ENCODE assay signal across 24 cellular contexts in the genomic region with DNA sequence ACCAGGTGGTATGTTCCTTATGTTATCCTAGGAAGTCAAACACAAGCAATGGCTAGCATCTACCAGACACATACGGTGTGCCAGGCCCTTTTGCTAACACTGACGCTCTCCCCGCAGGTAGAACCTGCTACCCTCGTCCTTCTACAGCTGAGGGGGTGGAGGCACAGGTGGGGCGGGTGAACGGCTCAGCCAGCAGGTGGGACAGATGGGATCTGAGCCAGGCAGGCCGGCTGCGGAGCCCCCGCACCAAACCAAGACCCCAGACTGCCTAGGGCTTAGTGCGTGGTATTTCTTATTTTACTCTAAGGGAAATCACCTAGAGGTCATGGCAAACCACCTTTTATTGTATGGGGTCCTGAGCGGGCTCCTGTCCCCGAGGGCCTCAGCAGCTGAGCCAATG. TPM values are rescaled to one million over a fixed set of nuclear protein-coding genes. Genes with fewer than 3 reads are reported as not detected.
A peak's percentile ranks its signal among the peaks of the same experiment; 100 is the strongest.
DNase-seq lines count a peak whose midpoint lies in the region; ATAC-seq and TF ChIP-seq lines count a peak whose summit lies in the region.
"Had no signal": no experiment of that assay in that cellular context is flagged by ENCODE, and none has a peak within 500 bp of the region (broad histone marks: within the 10 kb centered on the region; RNA-seq: fewer than 3 reads in every experiment).

No MANE protein-coding gene starts in this region.

- no peaks in the 10 kb centered on the region for H3K9me3 Mint-ChIP-seq in endodermal cell

- H3K36me3 Mint-ChIP-seq in endodermal cell (ENCODE audit: low read depth) = no peaks in the 10 kb centered on the region
- H3K36me3 Mint-ChIP-seq: CD14-positive monocyte; CD4-positive, alpha-beta memory T cell; CD4-positive, CD25-positive, alpha-beta regulatory T cell; CD8-positive, alpha-beta memory T cell had no signal

- DNase-seq in cardiac septum (ENCODE audit: low spot score) (peak; percentile 47), right cardiac atrium (no peak), endodermal cell (peak; percentile 43), mesenteric fat pad (ENCODE audit: low spot score) (peak; percentile 30), sigmoid colon (peak; percentile 36), cortex of kidney (lab: John Stamatoyannopoulos, UW) (no peak), iPS-NIHi11 (ENCODE audit: low spot score) (no peak)
- DNase-seq: 8988T; ACHN; BE2C; CD4-positive, CD25-positive, alpha-beta regulatory T cell; CD8-positive, alpha-beta memory T cell; COR-L47; DMS 273 treated with DMSO at 0.1 percent for 48 hours; DMS153; DMS79; DND-41; EL; GDM1 had no signal

- H3K9ac ChIP-seq in endodermal cell (ENCODE audit: extremely low read depth, low read length, poor library complexity, severe bottlenecking) = no peak overlapping the region
- H3K9ac ChIP-seq: BLaER1 had no signal

- TF ChIP-seq CTCF in endodermal cell (conservative IDR thresholded peaks at IDR 0.05) = no peak
- TF ChIP-seq CTCF in sigmoid colon (IDR thresholded peaks at IDR 0.05) = no peak

- no peaks in the 10 kb centered on the region for H3K36me3 ChIP-seq in endodermal cell (ENCODE audit: control insufficient read depth, insufficient read depth, low read length)
- H3K36me3 ChIP-seq in sigmoid colon = no peaks in the 10 kb centered on the region
- H3K36me3 ChIP-seq: BE2C, BLaER1 had no signal

- ATAC-seq in right cardiac atrium (no peak), HG02623 (IDR thresholded peaks at IDR 0.05; ENCODE audit: unreplicated experiment) (no peak)
- ATAC-seq: GM12878 had no signal

- H3K27me3 Mint-ChIP-seq in endodermal cell (ENCODE audit: insufficient read depth) = peaks cover 13% of the 10 kb centered on the region

- H3K27ac Mint-ChIP-seq in endodermal cell = no peak overlapping the region
- H3K27ac Mint-ChIP-seq: CD14-positive monocyte; CD4-positive, alpha-beta memory T cell; CD4-positive, CD25-positive, alpha-beta regulatory T cell; CD8-positive, alpha-beta memory T cell had no signal

- H3K4me1 Mint-ChIP-seq in endodermal cell = no peaks in the 10 kb centered on the region
- H3K4me1 Mint-ChIP-seq: CD14-positive monocyte; CD4-positive, CD25-positive, alpha-beta regulatory T cell; CD8-positive, alpha-beta memory T cell had no signal

- H3K4me3 ChIP-seq in right cardiac atrium (ENCODE audit: low read length) (no peak overlapping the region), endodermal cell (ENCODE audit: low read length) (no peak overlapping the region), sigmoid colon (no peak overlapping the region)
- H3K4me3 ChIP-seq: BLaER1, GM12878 had no signal

- TF ChIP-seq EP300 in sigmoid colon (IDR thresholded peaks at IDR 0.05) = no peak

- no peak overlapping the region for H3K4me3 Mint-ChIP-seq in endodermal cell
- H3K4me3 Mint-ChIP-seq: CD14-positive monocyte; CD4-positive, alpha-beta memory T cell; CD8-positive, alpha-beta memory T cell had no signal

- H3K27ac ChIP-seq in right cardiac atrium (ENCODE audit: low read length) (no peak overlapping the region), endodermal cell (ENCODE audit: low read depth, low read length) (no peak overlapping the region), sigmoid colon (no peak overlapping the region)
- H3K27ac ChIP-seq: BLaER1 had no signal

- H3K27me3 ChIP-seq in right cardiac atrium (ENCODE audit: control insufficient read depth, insufficient read depth) (no peaks in the 10 kb centered on the region), endodermal cell (ENCODE audit: control insufficient read depth, insufficient read depth, low read length, poor library complexity, severe bottlenecking) (no peaks in the 10 kb centered on the region), sigmoid colon (no peaks in the 10 kb centered on the region)
- H3K27me3 ChIP-seq: BLaER1 had no signal

- no peak for TF ChIP-seq POLR2A in sigmoid colon (IDR thresholded peaks at IDR 0.05)

- H3K9me3 ChIP-seq in right cardiac atrium (ENCODE audit: control insufficient read depth, low read length) = no peaks in the 10 kb centered on the region
- no peaks in the 10 kb centered on the region for H3K9me3 ChIP-seq in endodermal cell (ENCODE audit: control insufficient read depth, low read length)
- H3K9me3 ChIP-seq in sigmoid colon = no peaks in the 10 kb centered on the region
- H3K9me3 ChIP-seq: BE2C, BLaER1 had no signal

- WGBS in right cardiac atrium = 88% methylated on average over 12 of the region's 12 CpGs
- WGBS in endodermal cell (ENCODE audit: insufficient coverage in 1 of 2, insufficient read length in 1 of 2), 2 experiments = 92 to 93% methylated on average over 10 to 12 of the region's 12 CpGs
- 90% methylated on average over 12 of the region's 12 CpGs for WGBS in sigmoid colon, 2 donors

- no peaks in the 10 kb centered on the region for H3K4me1 ChIP-seq in right cardiac atrium (ENCODE audit: control insufficient read depth, insufficient read depth, low read length)
- no peaks in the 10 kb centered on the region for H3K4me1 ChIP-seq in endodermal cell (ENCODE audit: control insufficient read depth, insufficient read depth, low read length)
- H3K4me1 ChIP-seq in sigmoid colon = no peaks in the 10 kb centered on the region
- H3K4me1 ChIP-seq: BE2C had no signal

- intact Hi-C loops in cardiac septum (cut with DNase I) = no loop called here
- intact Hi-C loops in right cardiac atrium (cut with DNase I) = no loop called here
- intact Hi-C loops in sigmoid colon (cut with DNase I) = loop anchor here (5.0 kb wide), 1 partner anchor 99 kb away; no protein-coding TSS in a partner anchor

RNA-seq across cellular contexts. Expression of gene PCSK6, which starts 53.9 kb away (rescaled TPM):
- total RNA-seq in cardiac septum (10.6 TPM), right cardiac atrium (10 to 100 TPM; 13.4 to 21.4 (median 17.1) TPM), endodermal cell (1 to 10 TPM; 6.6 to 9.8 TPM), mesenteric fat pad (16.9 TPM), sigmoid colon (1 to 10 TPM; 2.9 to 8.9 (median 5.2) TPM)
- polyA plus RNA-seq in right cardiac atrium (7.7 TPM), sigmoid colon (10 to 100 TPM in 1 of 3 donors, 1 to 10 TPM in 2; 4.2 to 10.3 (median 7.2) TPM)
- polyA plus RNA-seq in endodermal cell (2013, experiment 1 of 2) = 4.2 TPM
- polyA plus RNA-seq in endodermal cell (2013, experiment 2 of 2) = 4.7 TPM

Comparison
In these comparisons a context has a peak if more than half of its experiments do, and no peak if none do; other contexts are left out.
1. DNase-seq: peak in cardiac septum (single experiment), endodermal cell (single experiment), mesenteric fat pad (single experiment) and sigmoid colon (single experiment); none in right cardiac atrium (0 of 3), cortex of kidney (single experiment) and iPS-NIHi11 (single experiment).